Comparison of ENCODE assay signal across 12 cellular contexts in the genomic region with DNA sequence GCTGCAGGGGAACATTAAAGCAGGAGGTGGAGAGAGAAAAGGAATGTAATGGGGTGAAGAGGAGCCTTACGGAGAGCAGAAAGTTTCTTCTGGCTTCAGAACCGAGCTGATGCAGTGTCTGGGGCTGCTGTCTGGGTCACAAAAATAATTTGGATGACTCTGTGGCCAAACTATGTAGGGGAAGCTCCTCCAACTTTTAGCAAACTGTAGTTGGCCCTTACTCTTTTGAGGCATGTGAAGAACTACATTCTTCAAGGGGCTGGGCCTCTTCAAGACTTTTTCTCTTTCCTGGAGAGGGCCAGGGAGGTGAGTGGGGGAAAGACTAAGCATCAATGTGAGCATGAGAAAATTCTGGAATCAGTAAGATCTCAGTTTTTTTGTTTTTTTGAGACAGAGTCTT. TPM values are rescaled to one million over a fixed set of nuclear protein-coding genes. Genes with fewer than 3 reads are reported as not detected.
DNase-seq lines count a peak whose midpoint lies in the region; ATAC-seq and TF ChIP-seq lines count a peak whose summit lies in the region.
"Had no signal": no experiment of that assay in that cellular context is flagged by ENCODE, and none has a peak within 500 bp of the region (broad histone marks: within the 10 kb centered on the region; RNA-seq: fewer than 3 reads in every experiment).

No MANE protein-coding gene starts in this region.

- DNase-seq in HCEC 1CT: peak; percentile 34
- peak; percentile 77 for DNase-seq in dedifferentiated amniotic fluid mesenchymal stem cell (ENCODE audit: extremely low spot score)
- DNase-seq in mesothelial cell of epicardium (ENCODE audit: low spot score in 2 of 2, unreplicated experiment in 2 of 2): no peak
- DNase-seq in tibial artery: no peak
- DNase-seq in GM20000 (ENCODE audit: low spot score): no peak
- no peak for DNase-seq in DMS153 treated with DMSO at 0.1 percent for 48 hours (lab: John Stamatoyannopoulos, UW; ENCODE audit: unreplicated experiment)
- DNase-seq in NCI-H1436 (lab: John Stamatoyannopoulos, UW): no peak
- DNase-seq: activated CD4-positive, alpha-beta T cell treated with anti-CD3 and anti-CD28 coated beads for 1 hour; activated T-cell treated with anti-CD3 and anti-CD28 coated beads, Interleukin-2, amount 50 U/mL, for 1 hour had no signal

- H3K36me3 Mint-ChIP-seq in mesothelial cell of epicardium: no peaks in the 10 kb centered on the region

- H3K27me3 Mint-ChIP-seq in mesothelial cell of epicardium (ENCODE audit: low read depth): no peaks in the 10 kb centered on the region

- H3K27me3 ChIP-seq in tibial artery: no peaks in the 10 kb centered on the region

- peak overlapping the region; percentile 48 for H3K27ac Mint-ChIP-seq in mesothelial cell of epicardium

- peak overlapping the region; percentile 67 to 68 for H3K27ac ChIP-seq in tibial artery
- H3K27ac ChIP-seq: HL-60 had no signal

- intact Hi-C loops in tibial artery (cut with DNase I; ENCODE audit: low total_unique reads): no loop called here

- peaks cover 0 to 50% (median 26%) of the 10 kb centered on the region in 4 donors for H3K4me1 ChIP-seq in tibial artery
- H3K4me1 ChIP-seq: Caco-2 had no signal

- peaks cover 16% of the 10 kb centered on the region for H3K4me1 Mint-ChIP-seq in mesothelial cell of epicardium

- no peak overlapping the region for H3K4me3 ChIP-seq in tibial artery

- no peaks in the 10 kb centered on the region for H3K36me3 ChIP-seq in tibial artery

- H3K9me3 Mint-ChIP-seq in mesothelial cell of epicardium: peaks cover 4% of the 10 kb centered on the region

- ATAC-seq in HG03039 (IDR thresholded peaks at IDR 0.05; ENCODE audit: unreplicated experiment): no peak

- H3K4me3 Mint-ChIP-seq in mesothelial cell of epicardium: no peak overlapping the region

- no peaks in the 10 kb centered on the region for H3K9me3 ChIP-seq in tibial artery
- H3K9me3 ChIP-seq: Caco-2 had no signal

- TF ChIP-seq CTCF in mesothelial cell of epicardium (IDR thresholded peaks at IDR 0.05; ENCODE audit: unreplicated experiment) (no peak), tibial artery (IDR thresholded peaks at IDR 0.05) (no peak), GM20000 (IDR thresholded peaks at IDR 0.05; ENCODE audit: extremely low read depth, missing control alignments) (no peak)

RNA-seq across cellular contexts. Expression of gene SPARC, which starts 31.9 kb away (rescaled TPM):
- 2,843 to 2,896 TPM (median 2,890 TPM) in 3 replicates for total RNA-seq in mesothelial cell of epicardium

RNA-seq across cellular contexts. Expression of gene ATOX1, which starts 39.8 kb away (rescaled TPM):
- total RNA-seq in mesothelial cell of epicardium: 92.6 to 101 TPM (median 97.1 TPM) in 3 replicates

RNA-seq across cellular contexts. Expression of gene G3BP1, which starts 53.1 kb away (rescaled TPM):
- 211 to 224 TPM (median 223 TPM) in 3 replicates for total RNA-seq in mesothelial cell of epicardium

Comparison
In these comparisons a context has a peak if more than half of its experiments do, and no peak if none do; other contexts are left out.
1. DNase-seq: peak in HCEC 1CT (single experiment) and dedifferentiated amniotic fluid mesenchymal stem cell (single experiment); none in mesothelial cell of epicardium (0 of 2), tibial artery (0 of 2), GM20000 (single experiment), DMS153 treated with DMSO at 0.1 percent for 48 hours (single experiment) and NCI-H1436 (single experiment).